Comparison of ENCODE assay signal across 7 cellular contexts in the genomic region with DNA sequence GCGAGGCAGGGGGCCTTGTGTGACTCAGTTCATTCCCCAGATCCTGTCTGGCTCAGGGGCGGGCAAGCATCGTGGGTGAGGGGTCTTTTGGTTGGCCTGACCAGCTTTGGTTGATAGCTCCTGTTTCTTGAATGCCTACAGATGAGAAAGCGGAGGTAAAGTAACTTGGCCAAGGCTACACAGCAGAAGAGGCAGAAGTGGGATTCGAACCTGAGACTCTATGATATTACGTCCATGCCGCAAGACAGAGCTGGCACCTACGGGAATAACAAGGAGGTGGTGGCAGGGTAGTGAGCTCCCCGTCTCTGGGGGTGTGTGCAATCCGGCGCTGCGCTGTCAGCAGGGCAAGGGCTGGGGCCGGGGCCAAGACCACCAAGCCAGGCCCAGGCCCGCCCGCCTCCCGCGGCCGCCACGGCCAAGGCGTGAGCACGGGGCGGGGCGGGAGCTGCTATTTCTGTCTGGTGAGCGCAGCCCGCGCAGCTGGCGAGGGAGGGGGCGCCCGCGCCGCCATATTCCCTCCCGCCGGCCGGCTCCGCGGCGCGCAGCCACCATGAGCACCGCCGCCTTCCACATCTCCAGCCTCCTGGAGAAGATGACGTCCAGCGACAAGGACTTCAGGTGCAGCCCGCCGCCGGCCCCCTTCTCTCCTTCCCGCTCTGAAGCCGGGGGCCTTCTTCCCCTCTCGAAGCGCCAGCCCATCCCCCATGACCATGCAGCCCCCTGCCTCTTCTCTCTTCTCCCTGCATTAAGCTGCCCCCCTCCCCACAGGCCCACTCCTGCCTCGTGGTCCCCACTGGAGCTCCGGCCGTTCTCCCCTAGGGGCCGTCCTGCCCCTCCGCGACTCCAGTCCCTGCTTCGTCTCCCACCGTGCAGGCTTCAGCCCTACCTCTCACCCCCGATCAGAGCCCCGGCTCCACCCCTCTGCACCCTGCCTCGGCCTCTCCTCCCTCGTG. TPM values are rescaled to one million over a fixed set of nuclear protein-coding genes. Genes with fewer than 3 reads are reported as not detected.
DNase-seq lines count a peak whose midpoint lies in the region; ATAC-seq lines count a peak whose summit lies in the region.

A gene (plus strand): TSS at position 510 of the 953 bp plus-strand sequence. CDS start 41 bp downstream, at position 551.

- no peaks in the 10 kb centered on the region for H3K9me3 Mint-ChIP-seq in activated naive CD4-positive, alpha-beta T cell treated with anti-CD3 and anti-CD28 coated beads, Interleukin-2, amount 50 U/mL, for 72 hours

- H3K27me3 ChIP-seq in H7 (ENCODE audit: control insufficient read depth, insufficient read depth, low read length) = no peaks in the 10 kb centered on the region; the same call in 1 of the 2 replicates
- H3K27me3 ChIP-seq in neuron (ENCODE audit: insufficient read depth, low read length) = no peaks in the 10 kb centered on the region

- peak within 1 kb of the TSS; percentile 85 for H2AFZ ChIP-seq in neuron (ENCODE audit: low read depth, low read length)

- ATAC-seq in activated naive CD4-positive, alpha-beta T cell treated with anti-CD3 and anti-CD28 coated beads, Interleukin-2, amount 50 U/mL, for 72 hours = peak; percentile 76 to 83
- no peak for ATAC-seq in HG02870 (IDR thresholded peaks at IDR 0.05; ENCODE audit: unreplicated experiment)
- no peak for ATAC-seq in HG03520 (IDR thresholded peaks at IDR 0.05; ENCODE audit: unreplicated experiment)

- H3K36me3 ChIP-seq in H7 (replicated peaks; ENCODE audit: control insufficient read depth, insufficient read depth, low read length) = no peaks in the 10 kb centered on the region
- H3K36me3 ChIP-seq in neuron (ENCODE audit: insufficient read depth, low read length) = no peaks in the 10 kb centered on the region

- no peaks in the 10 kb centered on the region for H3K9me3 ChIP-seq in neuron (ENCODE audit: low read length)

- H3K36me3 Mint-ChIP-seq in activated naive CD4-positive, alpha-beta T cell treated with anti-CD3 and anti-CD28 coated beads, Interleukin-2, amount 50 U/mL, for 72 hours = no peaks in the 10 kb centered on the region

- peaks cover 3% of the 10 kb centered on the region for H3K4me1 ChIP-seq in neuron (ENCODE audit: insufficient read depth, low read length)

- peak within 1 kb of the TSS in 1 of 2 donors; percentile 73 for H3K27ac Mint-ChIP-seq in activated naive CD4-positive, alpha-beta T cell treated with anti-CD3 and anti-CD28 coated beads, Interleukin-2, amount 50 U/mL, for 72 hours

- peak; percentile 86 for DNase-seq in H7
- peak; percentile 51 for DNase-seq in NCI-H774 (lab: John Stamatoyannopoulos, UW)
- peak in 1 of 2 donors; percentile 44 for DNase-seq in activated naive CD4-positive, alpha-beta T cell treated with anti-CD3 and anti-CD28 coated beads, Interleukin-2, amount 50 U/mL, for 72 hours (ENCODE audit: low spot score in 2 of 2)
- DNase-seq in globus pallidus (ENCODE audit: low spot score) = peak; percentile 44

- H3K4me3 ChIP-seq in H7 (ENCODE audit: insufficient read depth, low read depth, low read length) (peak within 1 kb of the TSS; percentile 80), neuron (ENCODE audit: low read length) (peak within 1 kb of the TSS; percentile 42)

RNA-seq across cellular contexts. Expression of the gene that starts here (rescaled TPM):
- 16.7 and 17.4 TPM in 2 replicates for total RNA-seq in H7 (2014; rRNA removed; shearing (Covaris generic))
- total RNA-seq in activated naive CD4-positive, alpha-beta T cell treated with anti-CD3 and anti-CD28 coated beads, Interleukin-2, amount 50 U/mL, for 72 hours = 1 to 10 TPM; 1.8 to 2.5 TPM

Comparison
In these comparisons a context has a peak if more than half of its experiments do, and no peak if none do; other contexts are left out.
1. ATAC-seq: peak in activated naive CD4-positive, alpha-beta T cell treated with anti-CD3 and anti-CD28 coated beads, Interleukin-2, amount 50 U/mL, for 72 hours (2 of 2); none in HG02870 (single experiment) and HG03520 (single experiment).